ENCODE assay signal across 14 cellular contexts in genomic region chr19:4295972-4296771, GRCh38. TPM values are rescaled to one million over a fixed set of nuclear protein-coding genes. Genes with fewer than 3 reads are reported as not detected.
DNase-seq lines count a peak whose midpoint lies in the region; ATAC-seq and TF ChIP-seq lines count a peak whose summit lies in the region.
"Had no signal": no experiment of that assay in that cellular context is flagged by ENCODE, and none has a peak within 500 bp of the region (broad histone marks: within the 10 kb centered on the region; RNA-seq: fewer than 3 reads in every experiment).

No MANE protein-coding gene starts in this region.

- peaks cover 12% of the 10 kb centered on the region for H3K4me1 Mint-ChIP-seq in CD8-positive, alpha-beta T cell (ENCODE audit: low read depth)

- H3K4me3 Mint-ChIP-seq in CD8-positive, alpha-beta T cell = no peak overlapping the region
- H3K4me3 Mint-ChIP-seq: activated naive CD8-positive, alpha-beta T cell; CD4-positive, alpha-beta memory T cell had no signal

- no peak overlapping the region for H3K4me3 ChIP-seq in CD8-positive, alpha-beta T cell (ENCODE audit: low read depth, low read length)
- H3K4me3 ChIP-seq in suprapubic skin = no peak overlapping the region
- H3K4me3 ChIP-seq: HAP-1 had no signal

- H3K4me1 ChIP-seq in CD8-positive, alpha-beta T cell (ENCODE audit: insufficient read depth, low read length) = peaks cover 4% of the 10 kb centered on the region
- peaks cover 5% of the 10 kb centered on the region for H3K4me1 ChIP-seq in suprapubic skin
- H3K4me1 ChIP-seq: HAP-1 had no signal

- 51% methylated on average over 12 of the region's 14 CpGs for WGBS in suprapubic skin

- DNase-seq in CD8-positive, alpha-beta T cell = no peak
- peak; percentile 31 for DNase-seq in NCI-H128 (lab: John Stamatoyannopoulos, UW; ENCODE audit: unreplicated experiment)
- peak; percentile 18 for DNase-seq in RPMI7951 (ENCODE audit: low read depth)
- peak; percentile 45 for DNase-seq in left kidney (ENCODE audit: low read depth, low spot score)
- no peak for DNase-seq in T-helper 9 cell
- DNase-seq in stimulated activated CD4-positive, alpha-beta T cell treated with anti-CD3 and anti-CD28 coated beads, Interleukin-4, amount 100 ng/mL, for 24 hours = no peak
- no peak for DNase-seq in suprapubic skin (ENCODE audit: low spot score in 2 of 2)
- no peak for DNase-seq in activated CD8-positive, alpha-beta memory T cell treated with anti-CD3 and anti-CD28 coated beads, Interleukin-2, amount 50 U/mL, for 48 hours
- DNase-seq: CD4-positive, alpha-beta memory T cell; effector memory CD4-positive, alpha-beta T cell; kidney had no signal

- POLR2A ChIA-PET in CD8-positive, alpha-beta T cell (lab: Charles Lee) = no interaction called here

- no peak for TF ChIP-seq EP300 in suprapubic skin (IDR thresholded peaks at IDR 0.05)

- no peaks in the 10 kb centered on the region for H3K9me3 ChIP-seq in CD8-positive, alpha-beta T cell (ENCODE audit: low read length)
- no peaks in the 10 kb centered on the region for H3K9me3 ChIP-seq in suprapubic skin
- H3K9me3 ChIP-seq: HAP-1 had no signal

- no peak for TF ChIP-seq CTCF in CD8-positive, alpha-beta T cell (IDR thresholded peaks at IDR 0.05)
- no peak for TF ChIP-seq CTCF in suprapubic skin (IDR thresholded peaks at IDR 0.05)

- no peak for TF ChIP-seq POLR2A in suprapubic skin (IDR thresholded peaks at IDR 0.05)

- peak overlapping the region; percentile 81 for H3K27ac Mint-ChIP-seq in CD8-positive, alpha-beta T cell
- H3K27ac Mint-ChIP-seq: activated naive CD8-positive, alpha-beta T cell had no signal

- ATAC-seq in CD8-positive, alpha-beta T cell = no peak

- no peaks in the 10 kb centered on the region for H3K27me3 ChIP-seq in CD8-positive, alpha-beta T cell (ENCODE audit: insufficient read depth, low read length)
- peaks cover 18% of the 10 kb centered on the region for H3K27me3 ChIP-seq in suprapubic skin

- no peaks in the 10 kb centered on the region for H3K27me3 Mint-ChIP-seq in CD8-positive, alpha-beta T cell (ENCODE audit: low read depth)
- H3K27me3 Mint-ChIP-seq: activated naive CD8-positive, alpha-beta T cell had no signal

- H3K9me3 Mint-ChIP-seq in CD8-positive, alpha-beta T cell = no peaks in the 10 kb centered on the region
- H3K9me3 Mint-ChIP-seq: CD4-positive, alpha-beta memory T cell had no signal

- no peak overlapping the region for H3K27ac ChIP-seq in CD8-positive, alpha-beta T cell (ENCODE audit: low read depth, low read length)
- no peak overlapping the region for H3K27ac ChIP-seq in suprapubic skin

- H3K36me3 ChIP-seq in CD8-positive, alpha-beta T cell (ENCODE audit: insufficient read depth, low read length) = peaks cover 4% of the 10 kb centered on the region
- H3K36me3 ChIP-seq in suprapubic skin = no peaks in the 10 kb centered on the region
- H3K36me3 ChIP-seq: HAP-1 had no signal

- CTCF ChIA-PET in CD8-positive, alpha-beta T cell (lab: Charles Lee) = interaction anchor here (0.6 to 3.8 kb wide), 3 partner anchors 29 to 1372 kb away, joined by 3 to 22 read pairs (median 8); no protein-coding TSS in a partner anchor

- intact Hi-C loops in CD8-positive, alpha-beta T cell (cut with DNase I, micrococcal nuclease) = no loop called here

- H3K36me3 Mint-ChIP-seq in CD8-positive, alpha-beta T cell = peaks cover 31% of the 10 kb centered on the region
- H3K36me3 Mint-ChIP-seq: CD4-positive, alpha-beta memory T cell had no signal

RNA-seq across cellular contexts. Expression of gene TMIGD2, which starts 6.0 kb away (rescaled TPM):
- total RNA-seq in CD8-positive, alpha-beta T cell = 10 to 100 TPM; 18.7 to 19.5 TPM
- total RNA-seq in RPMI7951 (2014; rRNA removed; shearing (Covaris generic)) = not detected in 2 replicates
- not detected for total RNA-seq in suprapubic skin

RNA-seq across cellular contexts. Expression of gene FSD1, which starts 8.2 kb away (rescaled TPM):
- total RNA-seq in CD8-positive, alpha-beta T cell = 1 to 10 TPM; 3.1 to 4.9 TPM
- 9.7 and 11.3 TPM in 2 replicates for total RNA-seq in RPMI7951 (2014; rRNA removed; shearing (Covaris generic))
- not detected for total RNA-seq in suprapubic skin
- total RNA-seq: posterior vena cava had no signal

RNA-seq across cellular contexts. Expression of gene SHD, which starts 17.1 kb away (rescaled TPM):
- under 1 TPM in 1 of 2 experiments, not detected in 1; 0.11 TPM for total RNA-seq in CD8-positive, alpha-beta T cell
- total RNA-seq in RPMI7951 (2014; rRNA removed; shearing (Covaris generic)) = 0.12 TPM in 1 of 2 replicates, not detected in the other
- not detected for total RNA-seq in suprapubic skin
- total RNA-seq: kidney, posterior vena cava had no signal

RNA-seq across cellular contexts. Expression of gene STAP2, which starts 42.5 kb away (rescaled TPM):
- total RNA-seq in CD8-positive, alpha-beta T cell = under 1 TPM; 0.65 to 0.97 TPM
- 30.2 and 38.4 TPM in 2 replicates for total RNA-seq in RPMI7951 (2014; rRNA removed; shearing (Covaris generic))
- 10 to 100 TPM; 67.0 to 93.1 (median 87.2) TPM for total RNA-seq in suprapubic skin

RNA-seq across cellular contexts. Expression of gene MPND, which starts 47.2 kb away (rescaled TPM):
- total RNA-seq in CD8-positive, alpha-beta T cell = 10 to 100 TPM in 1 of 2 experiments, 1 to 10 TPM in 1; 7.3 to 10.4 TPM
- total RNA-seq in RPMI7951 (2014; rRNA removed; shearing (Covaris generic)) = 4.0 and 4.8 TPM in 2 replicates
- total RNA-seq in suprapubic skin = 1 to 10 TPM; 6.5 to 9.5 (median 8.9) TPM

Comparison
In these comparisons a context has a peak if more than half of its experiments do, and no peak if none do; other contexts are left out.
1. DNase-seq: peak in NCI-H128 (single experiment), RPMI7951 (single experiment) and left kidney (single experiment); none in CD8-positive, alpha-beta T cell (0 of 7), T-helper 9 cell (single experiment), stimulated activated CD4-positive, alpha-beta T cell treated with anti-CD3 and anti-CD28 coated beads, Interleukin-4, amount 100 ng/mL, for 24 hours (single experiment), suprapubic skin (0 of 2) and activated CD8-positive, alpha-beta memory T cell treated with anti-CD3 and anti-CD28 coated beads, Interleukin-2, amount 50 U/mL, for 48 hours (single experiment).
2. RNA of gene TMIGD2, which starts 6.0 kb away (total RNA-seq): 18.7 to 19.5 TPM in CD8-positive, alpha-beta T cell; not detected in RPMI7951 and not detected in suprapubic skin; every median in the first group is over 10 times any median in the second.
3. RNA of gene FSD1, which starts 8.2 kb away (total RNA-seq): 9.7 to 11.3 TPM in RPMI7951 and 3.1 to 4.9 TPM in CD8-positive, alpha-beta T cell; not detected in suprapubic skin; every median in the first group is over 4 times any median in the second.